Comparison of ENCODE assay signal across 1 cellular context in genomic region chr16:20806168-20807050, GRCh38.
A peak's percentile ranks its signal among the peaks of the same experiment; 100 is the strongest.
TF ChIP-seq lines count a peak whose summit lies in the region.

Gene ERI2 (minus strand): TSS chr16:20806472. CDS start chr16:20806430, 42 bp downstream.
Gene REXO5 (plus strand): TSS chr16:20806527. CDS start chr16:20806954, 427 bp downstream.

TF ChIP-seq in HepG2, 621 proteins besides CTCF, POLR2A, EP300 and RAD21 (continued from another document and continues in another):
- peak; percentile 19; the same call in 1 of the 2 replicates for TF ChIP-seq PBX2 (CRISPR knock-in tag; IDR thresholded peaks at IDR 0.05)
- TF ChIP-seq ZMAT5 (CRISPR knock-in tag; IDR thresholded peaks at IDR 0.05; ENCODE audit: borderline replicate concordance, low read depth) = 0 out of 2 replicates have a peak, but pooled peaks have one; percentile 58
- peak; percentile 50; the same call in 1 of the 2 replicates for TF ChIP-seq ZFYVE20 (CRISPR knock-in tag; IDR thresholded peaks at IDR 0.05; ENCODE audit: borderline replicate concordance, low read depth)
- TF ChIP-seq ZNF326 (CRISPR knock-in tag; IDR thresholded peaks at IDR 0.05; ENCODE audit: borderline replicate concordance) = no peak
- peak; percentile 99 for TF ChIP-seq GABPB1 (CRISPR knock-in tag; IDR thresholded peaks at IDR 0.05)
- TF ChIP-seq ZNF678 (CRISPR knock-in tag; IDR thresholded peaks at IDR 0.05) = peak; percentile 86; the same call in 1 of the 2 replicates
- peak; percentile 98; the same call in 1 of the 2 replicates for TF ChIP-seq ZNF615 (CRISPR knock-in tag; IDR thresholded peaks at IDR 0.05; ENCODE audit: borderline replicate concordance)
- no peak; the same call in 1 of the 2 replicates for TF ChIP-seq AHDC1 (CRISPR knock-in tag; IDR thresholded peaks at IDR 0.05; ENCODE audit: borderline replicate concordance)
- TF ChIP-seq SIN3B (IDR thresholded peaks at IDR 0.05; ENCODE audit: low read length) = peak; percentile 95
- peak; percentile 85 for TF ChIP-seq TAF15 (IDR thresholded peaks at IDR 0.05; ENCODE audit: low read depth, low read length, poor library complexity, severe bottlenecking)
- TF ChIP-seq EED (CRISPR knock-in tag; IDR thresholded peaks at IDR 0.05) = peak; percentile 87
- TF ChIP-seq ZNF484 (CRISPR knock-in tag; IDR thresholded peaks at IDR 0.05; ENCODE audit: borderline replicate concordance, low read depth) = peak; percentile 15; the same call in 1 of the 2 replicates
- peak; percentile 97 for TF ChIP-seq REPIN1 (CRISPR knock-in tag; IDR thresholded peaks at IDR 0.05; ENCODE audit: borderline replicate concordance, low read depth)
- peak; percentile 53; the same call in 1 of the 2 replicates for TF ChIP-seq THRA (CRISPR knock-in tag; IDR thresholded peaks at IDR 0.05; ENCODE audit: borderline replicate concordance)
- 0 out of 2 replicates have a peak, but pooled peaks have one; percentile 36 for TF ChIP-seq CREBL2 (CRISPR knock-in tag; IDR thresholded peaks at IDR 0.05; ENCODE audit: borderline replicate concordance)
- TF ChIP-seq FIP1L1 (IDR thresholded peaks at IDR 0.05; ENCODE audit: borderline replicate concordance, insufficient read depth, low read depth, low read length) = 0 out of 2 replicates have a peak, but pooled peaks have one; percentile 55
- peak; percentile 98 for TF ChIP-seq UBTF (CRISPR knock-in tag; IDR thresholded peaks at IDR 0.05)
- no peak for TF ChIP-seq ZNF468 (CRISPR knock-in tag; IDR thresholded peaks at IDR 0.05)
- no peak for TF ChIP-seq SMARCE1 (IDR thresholded peaks at IDR 0.05; ENCODE audit: borderline replicate concordance)
- peak; percentile 86 for TF ChIP-seq GATA4 (IDR thresholded peaks at IDR 0.05; ENCODE audit: borderline replicate concordance, low read depth)
- no peak for TF ChIP-seq ZNF24 (IDR thresholded peaks at IDR 0.05)
- TF ChIP-seq BRD4 (CRISPR knock-in tag; IDR thresholded peaks at IDR 0.05) = peak; percentile 100
- no peak; the same call in 1 of the 2 replicates for TF ChIP-seq MYNN (CRISPR knock-in tag; IDR thresholded peaks at IDR 0.05; ENCODE audit: low read depth)
- no peak for TF ChIP-seq ZNF18 (CRISPR knock-in tag; IDR thresholded peaks at IDR 0.05; ENCODE audit: insufficient replicate concordance)
- TF ChIP-seq PCBP1 (IDR thresholded peaks at IDR 0.05; ENCODE audit: borderline replicate concordance, low read depth, low read length) = peak; percentile 97
- peak; percentile 22; the same call in 1 of the 2 replicates for TF ChIP-seq ZNF224 (CRISPR knock-in tag; IDR thresholded peaks at IDR 0.05)
- TF ChIP-seq ZBTB3 (CRISPR knock-in tag; IDR thresholded peaks at IDR 0.05; ENCODE audit: borderline replicate concordance, low read depth) = peak; percentile 97
- peak; percentile 93 for TF ChIP-seq ATF6 (CRISPR knock-in tag; conservative IDR thresholded peaks at IDR 0.05)
- TF ChIP-seq NCOA2 (CRISPR knock-in tag; IDR thresholded peaks at IDR 0.05) = peak; percentile 75
- TF ChIP-seq ZNF274 (CRISPR knock-in tag; IDR thresholded peaks at IDR 0.05) = peak; percentile 97
- peak; percentile 83 for TF ChIP-seq KLF12 (CRISPR knock-in tag; IDR thresholded peaks at IDR 0.05; ENCODE audit: borderline replicate concordance)
